In genomic region chr18:54100466-54100865, GRCh38 we compare ENCODE assay signal across 10 cellular contexts.
"Had no signal": no experiment of that assay in that cellular context is flagged by ENCODE, and none has a peak within 500 bp of the region (broad histone marks: within the 10 kb centered on the region; RNA-seq: fewer than 3 reads in every experiment).

No MANE protein-coding gene starts in this region.

- ATAC-seq: HCT116, HepG2 had no signal

- H3K27ac ChIP-seq: GM23248, HL-60 had no signal

- H3K27ac Mint-ChIP-seq: HFFc6, IgD-negative memory B cell had no signal

- H3K9me3 ChIP-seq: HAP-1 had no signal

- H3K36me3 ChIP-seq: HAP-1 had no signal

- H3K4me3 Mint-ChIP-seq: HFFc6, IgD-negative memory B cell had no signal

- H3K4me1 ChIP-seq: HAP-1 had no signal

- H3K4me1 Mint-ChIP-seq: IgD-negative memory B cell had no signal

- H3K27me3 Mint-ChIP-seq: IgD-negative memory B cell had no signal

- H3K4me3 ChIP-seq: GM23248, HAP-1 had no signal

- H3K9ac ChIP-seq: GM23248 had no signal

- H2AFZ ChIP-seq: GM23248 had no signal

- DNase-seq: GOT3, H7, HFFc6, KBM-7 had no signal

- H3K9me3 Mint-ChIP-seq: HFFc6 had no signal
